In the genomic region with DNA sequence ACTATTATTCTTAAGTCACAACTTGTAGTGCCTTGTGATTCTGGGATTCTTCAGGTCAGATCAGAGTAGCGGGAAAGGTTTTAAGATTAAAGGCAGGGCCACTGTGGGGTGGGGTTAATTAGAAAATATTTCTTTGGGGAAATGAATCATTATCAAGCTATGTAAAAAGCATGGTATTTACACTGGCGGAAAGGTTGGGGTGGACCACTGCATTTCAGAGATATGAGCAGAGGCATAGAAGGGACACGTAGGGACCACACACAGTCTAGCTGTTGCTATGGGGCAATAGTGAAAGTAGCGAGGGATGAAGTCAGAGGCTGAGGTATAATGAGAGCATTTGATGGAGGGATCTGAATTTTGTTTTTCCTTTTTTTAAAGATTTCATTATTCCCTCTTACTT, we compare ENCODE assay signal across 1 cellular context.
TF ChIP-seq lines count a peak whose summit lies in the region.

No MANE protein-coding gene starts in this region.

TF ChIP-seq in IMR-90, 13 proteins besides CTCF, POLR2A, EP300 and RAD21:
- no peak for TF ChIP-seq NFE2L2 (IDR thresholded peaks at IDR 0.05; ENCODE audit: low read depth, low read length)
- TF ChIP-seq, protein P1, sequence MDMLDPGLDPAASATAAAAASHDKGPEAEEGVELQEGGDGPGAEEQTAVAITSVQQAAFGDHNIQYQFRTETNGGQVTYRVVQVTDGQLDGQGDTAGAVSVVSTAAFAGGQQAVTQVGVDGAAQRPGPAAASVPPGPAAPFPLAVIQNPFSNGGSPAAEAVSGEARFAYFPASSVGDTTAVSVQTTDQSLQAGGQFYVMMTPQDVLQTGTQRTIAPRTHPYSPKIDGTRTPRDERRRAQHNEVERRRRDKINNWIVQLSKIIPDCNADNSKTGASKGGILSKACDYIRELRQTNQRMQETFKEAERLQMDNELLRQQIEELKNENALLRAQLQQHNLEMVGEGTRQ (IDR thresholded peaks at IDR 0.05; ENCODE audit: low read depth, low read length) = no peak
- TF ChIP-seq MAFK (IDR thresholded peaks at IDR 0.05; ENCODE audit: low read depth, low read length) = no peak
- no peak for TF ChIP-seq RCOR1 (IDR thresholded peaks at IDR 0.05; ENCODE audit: insufficient replicate concordance, low read length)
- TF ChIP-seq, protein P2, sequence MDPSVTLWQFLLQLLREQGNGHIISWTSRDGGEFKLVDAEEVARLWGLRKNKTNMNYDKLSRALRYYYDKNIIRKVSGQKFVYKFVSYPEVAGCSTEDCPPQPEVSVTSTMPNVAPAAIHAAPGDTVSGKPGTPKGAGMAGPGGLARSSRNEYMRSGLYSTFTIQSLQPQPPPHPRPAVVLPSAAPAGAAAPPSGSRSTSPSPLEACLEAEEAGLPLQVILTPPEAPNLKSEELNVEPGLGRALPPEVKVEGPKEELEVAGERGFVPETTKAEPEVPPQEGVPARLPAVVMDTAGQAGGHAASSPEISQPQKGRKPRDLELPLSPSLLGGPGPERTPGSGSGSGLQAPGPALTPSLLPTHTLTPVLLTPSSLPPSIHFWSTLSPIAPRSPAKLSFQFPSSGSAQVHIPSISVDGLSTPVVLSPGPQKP (IDR thresholded peaks at IDR 0.05; ENCODE audit: borderline replicate concordance, low read depth, low read length) = no peak
- TF ChIP-seq BHLHE40 (IDR thresholded peaks at IDR 0.05; ENCODE audit: low read depth, low read length) = peak; percentile 47; the same call in 1 of the 2 replicates
- TF ChIP-seq MAZ (IDR thresholded peaks at IDR 0.05; ENCODE audit: borderline replicate concordance, low read depth, low read length) = no peak
- TF ChIP-seq FOS (IDR thresholded peaks at IDR 0.05; ENCODE audit: low read depth, low read length) = peak; percentile 51; the same call in 1 of the 2 replicates
- TF ChIP-seq MXI1 (IDR thresholded peaks at IDR 0.05; ENCODE audit: borderline replicate concordance, low read depth, low read length) = no peak
- peak; percentile 98 for TF ChIP-seq CEBPB (IDR thresholded peaks at IDR 0.05; ENCODE audit: low read depth, low read length)
- TF ChIP-seq CHD1 (IDR thresholded peaks at IDR 0.05; ENCODE audit: low read depth, low read length) = no peak
- no peak for TF ChIP-seq SMC3 (IDR thresholded peaks at IDR 0.05; ENCODE audit: low read depth, low read length)
- peak; percentile 72; the same call in 1 of the 2 replicates for TF ChIP-seq RFX5 (IDR thresholded peaks at IDR 0.05; ENCODE audit: low read depth, low read length)
